ENCODE assay signal across 8 cellular contexts in genomic region chr17:1629647-1630310, GRCh38.
DNase-seq lines count a peak whose midpoint lies in the region; TF ChIP-seq lines count a peak whose summit lies in the region.

No MANE protein-coding gene starts in this region.

- H3K36me3 ChIP-seq in HUES48 (ENCODE audit: control insufficient read depth, insufficient read depth, low read length) = no peaks in the 10 kb centered on the region

- TF ChIP-seq CTCF in astrocyte of the spinal cord (IDR thresholded peaks at IDR 0.05; ENCODE audit: low read depth, low read length) = peak; percentile 60

- H3K9ac ChIP-seq in HUES48 (ENCODE audit: low read depth, low read length) = peak overlapping the region; percentile 26; the same call in 1 of the 2 replicates

- no peaks in the 10 kb centered on the region for H3K9me3 ChIP-seq in HUES48 (ENCODE audit: control insufficient read depth, insufficient read depth, low read length)

- DNase-seq in C1 segment of cervical spinal cord (lab: John Stamatoyannopoulos, UW) (peak in 9 of 14 donors; percentile 11 to 57 (median 42)), T-helper 22 cell (ENCODE audit: low read depth) (peak; percentile 36), astrocyte of the spinal cord (ENCODE audit: low read depth, low spot score) (no peak), iPS-NIHi7 (ENCODE audit: extremely low spot score) (peak; percentile 67), COLO829 (ENCODE audit: low spot score) (no peak), dedifferentiated amniotic fluid mesenchymal stem cell (ENCODE audit: extremely low spot score) (no peak)
- DNase-seq in stimulated activated CD4-positive, alpha-beta T cell treated with anti-CD3 and anti-CD28 coated beads, Interleukin-1b, Interleukin-23, amount 100 ng/mL, for 1 hour (ENCODE audit: low read depth in 2 of 2) = peak; percentile 32 to 63

- in situ Hi-C loops in astrocyte of the spinal cord (cut with HindIII; ENCODE audit: low sequenced_read_pairs) = no loop called here

- H3K4me3 ChIP-seq in HUES48 (ENCODE audit: low read depth, low read length) (peak overlapping the region; percentile 68), astrocyte of the spinal cord (ENCODE audit: low read depth, low read length) (peak overlapping the region; percentile 62)

- peak overlapping the region; percentile 87 for H3K27ac ChIP-seq in HUES48 (ENCODE audit: low read depth, low read length)

- peaks cover 4% of the 10 kb centered on the region; the same call in 1 of the 2 replicates for H3K4me1 ChIP-seq in HUES48 (ENCODE audit: control insufficient read depth, insufficient read depth, low read length)

- H3K27me3 ChIP-seq in HUES48 (ENCODE audit: control insufficient read depth, insufficient read depth, low read length) = no peaks in the 10 kb centered on the region

Comparison
In these comparisons a context has a peak if more than half of its experiments do, and no peak if none do; other contexts are left out.
1. DNase-seq: peak in C1 segment of cervical spinal cord (9 of 14), T-helper 22 cell (single experiment), iPS-NIHi7 (single experiment) and stimulated activated CD4-positive, alpha-beta T cell treated with anti-CD3 and anti-CD28 coated beads, Interleukin-1b, Interleukin-23, amount 100 ng/mL, for 1 hour (2 of 2); none in astrocyte of the spinal cord (single experiment), COLO829 (single experiment) and dedifferentiated amniotic fluid mesenchymal stem cell (single experiment).